Comparison of ENCODE assay signal across 1 cellular context in genomic region chr2:11872948-11873269, GRCh38.
TF ChIP-seq lines count a peak whose summit lies in the region.

No MANE protein-coding gene starts in this region.

TF ChIP-seq in HepG2, 621 proteins besides CTCF, POLR2A, EP300 and RAD21 (continued from another document):
- TF ChIP-seq HMG20A (CRISPR knock-in tag; IDR thresholded peaks at IDR 0.05; ENCODE audit: borderline replicate concordance) (peak; percentile 26; the same call in 1 of the 2 replicates), CENPBD1 (CRISPR knock-in tag; IDR thresholded peaks at IDR 0.05; ENCODE audit: borderline replicate concordance, low read depth) (no peak), HOXA3 (CRISPR knock-in tag; IDR thresholded peaks at IDR 0.05) (no peak), HINFP (CRISPR knock-in tag; IDR thresholded peaks at IDR 0.05; ENCODE audit: low read depth) (no peak)
- TF ChIP-seq, protein P1, sequence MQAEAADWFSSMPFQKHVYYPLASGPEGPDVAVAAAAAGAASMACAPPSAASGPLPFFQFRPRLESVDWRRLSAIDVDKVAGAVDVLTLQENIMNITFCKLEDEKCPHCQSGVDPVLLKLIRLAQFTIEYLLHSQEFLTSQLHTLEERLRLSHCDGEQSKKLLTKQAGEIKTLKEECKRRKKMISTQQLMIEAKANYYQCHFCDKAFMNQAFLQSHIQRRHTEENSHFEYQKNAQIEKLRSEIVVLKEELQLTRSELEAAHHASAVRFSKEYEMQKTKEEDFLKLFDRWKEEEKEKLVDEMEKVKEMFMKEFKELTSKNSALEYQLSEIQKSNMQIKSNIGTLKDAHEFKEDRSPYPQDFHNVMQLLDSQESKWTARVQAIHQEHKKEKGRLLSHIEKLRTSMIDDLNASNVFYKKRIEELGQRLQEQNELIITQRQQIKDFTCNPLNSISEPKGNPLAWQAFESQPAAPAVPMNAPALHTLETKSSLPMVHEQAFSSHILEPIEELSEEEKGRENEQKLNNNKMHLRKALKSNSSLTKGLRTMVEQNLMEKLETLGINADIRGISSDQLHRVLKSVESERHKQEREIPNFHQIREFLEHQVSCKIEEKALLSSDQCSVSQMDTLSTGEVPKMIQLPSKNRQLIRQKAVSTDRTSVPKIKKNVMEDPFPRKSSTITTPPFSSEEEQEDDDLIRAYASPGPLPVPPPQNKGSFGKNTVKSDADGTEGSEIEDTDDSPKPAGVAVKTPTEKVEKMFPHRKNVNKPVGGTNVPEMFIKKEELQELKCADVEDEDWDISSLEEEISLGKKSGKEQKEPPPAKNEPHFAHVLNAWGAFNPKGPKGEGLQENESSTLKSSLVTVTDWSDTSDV (CRISPR knock-in tag; IDR thresholded peaks at IDR 0.05): no peak
